In genomic region chr2:230541934-230542380, GRCh38 we compare ENCODE assay signal across 9 cellular contexts.
DNase-seq lines count a peak whose midpoint lies in the region; ATAC-seq and TF ChIP-seq lines count a peak whose summit lies in the region.
"Had no signal": no experiment of that assay in that cellular context is flagged by ENCODE, and none has a peak within 500 bp of the region (broad histone marks: within the 10 kb centered on the region; RNA-seq: fewer than 3 reads in every experiment).

No MANE protein-coding gene starts in this region.

- no peaks in the 10 kb centered on the region for H3K27me3 ChIP-seq in colonic mucosa

- no peaks in the 10 kb centered on the region for H3K4me1 ChIP-seq in colonic mucosa

- no peak for TF ChIP-seq CTCF in GM13976 (IDR thresholded peaks at IDR 0.05; ENCODE audit: borderline replicate concordance, control extremely low read depth, extremely low read depth, insufficient read depth, missing control alignments)
- TF ChIP-seq CTCF in GM20000 (IDR thresholded peaks at IDR 0.05; ENCODE audit: extremely low read depth, missing control alignments): no peak
- TF ChIP-seq CTCF in colonic mucosa (IDR thresholded peaks at IDR 0.05): no peak

- no peaks in the 10 kb centered on the region for H3K36me3 ChIP-seq in colonic mucosa

- no peak overlapping the region for H3K4me3 ChIP-seq in colonic mucosa

- peak overlapping the region; percentile 57 for H3K27ac Mint-ChIP-seq in activated T-helper 17 cell treated with anti-CD3 and anti-CD28 coated beads, Interleukin-2, amount 50 U/mL, for 72 hours

- H3K27me3 Mint-ChIP-seq in activated T-helper 17 cell treated with anti-CD3 and anti-CD28 coated beads, Interleukin-2, amount 50 U/mL, for 72 hours: no peaks in the 10 kb centered on the region

- ATAC-seq in HG03135 (IDR thresholded peaks at IDR 0.05; ENCODE audit: unreplicated experiment) (peak; percentile 61), left colon (no peak)
- peak; percentile 65 for ATAC-seq in activated T-helper 17 cell treated with anti-CD3 and anti-CD28 coated beads, Interleukin-2, amount 50 U/mL, for 72 hours (replicated peaks)

- peaks cover 10% of the 10 kb centered on the region for H3K4me1 Mint-ChIP-seq in activated T-helper 17 cell treated with anti-CD3 and anti-CD28 coated beads, Interleukin-2, amount 50 U/mL, for 72 hours

- no peak overlapping the region for H3K27ac ChIP-seq in colonic mucosa
- H3K27ac ChIP-seq: C4-2B had no signal

- in situ Hi-C loops in GM13976 (cut with MboI; ENCODE audit: low sequenced_read_pairs, unreplicated experiment): no loop called here

- DNase-seq in GM13976 (ENCODE audit: low spot score) (peak; percentile 49), GM20000 (ENCODE audit: low spot score) (peak; percentile 56), colonic mucosa (no peak), iPS-NIHi7 (ENCODE audit: extremely low spot score) (no peak), left colon (no peak)
- no peak for DNase-seq in stimulated activated CD4-positive, alpha-beta T cell treated with anti-CD3 and anti-CD28 coated beads, Interleukin-4, amount 100 ng/mL, for 1 hour

- H3K9me3 ChIP-seq in colonic mucosa: no peaks in the 10 kb centered on the region

- H3K36me3 Mint-ChIP-seq in activated T-helper 17 cell treated with anti-CD3 and anti-CD28 coated beads, Interleukin-2, amount 50 U/mL, for 72 hours (ENCODE audit: low read depth): peaks cover 54% of the 10 kb centered on the region

- peaks cover 7% of the 10 kb centered on the region for H3K9me3 Mint-ChIP-seq in activated T-helper 17 cell treated with anti-CD3 and anti-CD28 coated beads, Interleukin-2, amount 50 U/mL, for 72 hours

- H3K4me3 Mint-ChIP-seq in activated T-helper 17 cell treated with anti-CD3 and anti-CD28 coated beads, Interleukin-2, amount 50 U/mL, for 72 hours: no peak overlapping the region

- no peak overlapping the region for H3K9ac ChIP-seq in colonic mucosa (ENCODE audit: low read depth in 2 of 2, low read length in 2 of 2)

- intact Hi-C loops in colonic mucosa (cut with DNase I) (no loop called here), left colon (cut with DNase I, micrococcal nuclease) (no loop called here)

Comparison
In these comparisons a context has a peak if more than half of its experiments do, and no peak if none do; other contexts are left out.
1. DNase-seq: peak in GM13976 (single experiment) and GM20000 (single experiment); none in colonic mucosa (single experiment), iPS-NIHi7 (single experiment), stimulated activated CD4-positive, alpha-beta T cell treated with anti-CD3 and anti-CD28 coated beads, Interleukin-4, amount 100 ng/mL, for 1 hour (single experiment) and left colon (0 of 2).